ENCODE assay signal across 1 cellular context in genomic region chr12:50747817-50748216, GRCh38.
A peak's percentile ranks its signal among the peaks of the same experiment; 100 is the strongest.
TF ChIP-seq lines count a peak whose summit lies in the region.

No MANE protein-coding gene starts in this region.

TF ChIP-seq in HepG2, 621 proteins besides CTCF, POLR2A, EP300 and RAD21:
- TF ChIP-seq THYN1 (CRISPR knock-in tag; IDR thresholded peaks at IDR 0.05; ENCODE audit: borderline replicate concordance, low read depth) (no peak), FOXA1 (IDR thresholded peaks at IDR 0.05) (no peak), FOXA1 (CRISPR knock-in tag; IDR thresholded peaks at IDR 0.05) (no peak), NPAS2 (CRISPR knock-in tag; IDR thresholded peaks at IDR 0.05; ENCODE audit: borderline replicate concordance) (no peak), RBM22 (optimal IDR thresholded peaks at IDR 0.05; ENCODE audit: low read length) (peak; percentile 34), HOXA5 (CRISPR knock-in tag; IDR thresholded peaks at IDR 0.05) (no peak)
